ENCODE assay signal across 10 cellular contexts in genomic region chr6:9766240-9766915, GRCh38.
DNase-seq lines count a peak whose midpoint lies in the region; ATAC-seq, FAIRE-seq and TF ChIP-seq lines count a peak whose summit lies in the region.
"Had no signal": no experiment of that assay in that cellular context is flagged by ENCODE, and none has a peak within 500 bp of the region (broad histone marks: within the 10 kb centered on the region; RNA-seq: fewer than 3 reads in every experiment).

No MANE protein-coding gene starts in this region.

- no peaks in the 10 kb centered on the region for H3K36me3 ChIP-seq in OCI-LY7 (ENCODE audit: insufficient read depth, low read length)
- H3K36me3 ChIP-seq: neural progenitor cell had no signal

- no peak for TF ChIP-seq CTCF in OCI-LY7 (conservative IDR thresholded peaks at IDR 0.05; ENCODE audit: low read length)

- no peak for ATAC-seq in stimulated activated memory B cell treated with anti-CD40 and anti-IgM and Interleukin-4, amounts not matched to agents 10 μg/mL and 1 μg/mL and 100 μg/mL, for 72 hours

- no peaks in the 10 kb centered on the region for H3K79me2 ChIP-seq in OCI-LY7 (ENCODE audit: insufficient read depth, low read depth, low read length)

- no peaks in the 10 kb centered on the region for H4K20me1 ChIP-seq in OCI-LY7 (ENCODE audit: insufficient read depth, low read length)

- in situ Hi-C loops in ACHN (cut with HindIII; ENCODE audit: low pct_ligation_motif_present, low pct_unique_long_range_greater_than_20kb, low sequenced_read_pairs) = no loop called here

- H3K27ac ChIP-seq in OCI-LY7 (ENCODE audit: low read depth, low read length, poor library complexity, severe bottlenecking) = no peak overlapping the region
- H3K27ac ChIP-seq: neural progenitor cell had no signal

- CTCF ChIA-PET in OCI-LY7 (lab: Charles Lee; ENCODE audit: unreplicated experiment) = no interaction called here

- H3K4me1 Mint-ChIP-seq in stimulated activated memory B cell treated with anti-CD40 and anti-IgM and Interleukin-4, amounts not matched to agents 10 μg/mL and 1 μg/mL and 100 μg/mL, for 72 hours = no peaks in the 10 kb centered on the region

- TF ChIP-seq POLR2A in H54 (IDR thresholded peaks at IDR 0.05; ENCODE audit: low read depth, low read length) = no peak

- intact Hi-C loops in OCI-LY7 (cut with micrococcal nuclease; ENCODE audit: unreplicated experiment) = no loop called here

- no peaks in the 10 kb centered on the region for H3K4me1 ChIP-seq in OCI-LY7 (ENCODE audit: insufficient read depth, low read length, poor library complexity, severe bottlenecking)

- H3K9me3 ChIP-seq in OCI-LY7 (ENCODE audit: low read length) = no peaks in the 10 kb centered on the region

- H3K4me3 ChIP-seq in OCI-LY7 (ENCODE audit: low read depth, low read length, poor library complexity, severe bottlenecking) = no peak overlapping the region
- H3K4me3 ChIP-seq: neural progenitor cell had no signal

- H3K9me3 Mint-ChIP-seq in stimulated activated memory B cell treated with anti-CD40 and anti-IgM and Interleukin-4, amounts not matched to agents 10 μg/mL and 1 μg/mL and 100 μg/mL, for 72 hours = peaks cover 4% of the 10 kb centered on the region
- H3K9me3 Mint-ChIP-seq: neural progenitor cell had no signal

- no peak overlapping the region for H3K4me3 Mint-ChIP-seq in stimulated activated memory B cell treated with anti-CD40 and anti-IgM and Interleukin-4, amounts not matched to agents 10 μg/mL and 1 μg/mL and 100 μg/mL, for 72 hours
- H3K4me3 Mint-ChIP-seq: neural progenitor cell had no signal

- POLR2A ChIA-PET in OCI-LY7 (lab: Charles Lee) = interaction anchor here (0.6 kb wide), 1 partner anchor 657 kb away, joined by 3 read pairs; no protein-coding TSS in a partner anchor

- no peaks in the 10 kb centered on the region for H3K27me3 Mint-ChIP-seq in stimulated activated memory B cell treated with anti-CD40 and anti-IgM and Interleukin-4, amounts not matched to agents 10 μg/mL and 1 μg/mL and 100 μg/mL, for 72 hours

- peak; percentile 96 for FAIRE-seq in H54 (lab: Jason Lieb, UNC)

- H3K36me3 Mint-ChIP-seq in stimulated activated memory B cell treated with anti-CD40 and anti-IgM and Interleukin-4, amounts not matched to agents 10 μg/mL and 1 μg/mL and 100 μg/mL, for 72 hours = no peaks in the 10 kb centered on the region
- H3K36me3 Mint-ChIP-seq: neural progenitor cell had no signal

- no peak overlapping the region for H3K27ac Mint-ChIP-seq in stimulated activated memory B cell treated with anti-CD40 and anti-IgM and Interleukin-4, amounts not matched to agents 10 μg/mL and 1 μg/mL and 100 μg/mL, for 72 hours
- H3K27ac Mint-ChIP-seq: neural progenitor cell had no signal

- no peak overlapping the region for H3K4me2 ChIP-seq in OCI-LY7 (ENCODE audit: low read length)
- H3K4me2 ChIP-seq: neural progenitor cell had no signal

- no peak overlapping the region for H2AFZ ChIP-seq in OCI-LY7 (ENCODE audit: low read length)
- H2AFZ ChIP-seq: neural progenitor cell had no signal

- DNase-seq in EH (ENCODE audit: low read depth) (peak; percentile 100), H54 (ENCODE audit: insufficient read length, low spot score) (peak; percentile 33), RPMI7951 (ENCODE audit: low read depth) (peak; percentile 98), glomerular visceral epithelial cell (ENCODE audit: extremely low spot score) (peak; percentile 86), ACHN (no peak), OCI-LY7 (ENCODE audit: low spot score) (no peak), DMS79 treated with DMSO at 0.1 percent for 48 hours (lab: John Stamatoyannopoulos, UW) (no peak)
- DNase-seq: activated gamma-delta T cell treated with Interleukin-2 at 50 U/mL for 16 hours had no signal

- no TSS peak for BruUV-seq in OCI-LY7 (replicated peaks; lab: Mats Ljungman, UMichigan)

- H3K9me2 ChIP-seq in OCI-LY7 (ENCODE audit: insufficient read depth, low read length) = no peaks in the 10 kb centered on the region

Comparison
In these comparisons a context has a peak if more than half of its experiments do, and no peak if none do; other contexts are left out.
1. DNase-seq: peak in EH (single experiment), H54 (single experiment), RPMI7951 (single experiment) and glomerular visceral epithelial cell (single experiment); none in ACHN (single experiment), OCI-LY7 (single experiment) and DMS79 treated with DMSO at 0.1 percent for 48 hours (single experiment).